Comparison of ENCODE assay signal across 20 cellular contexts in genomic region chr12:98208846-98209245, GRCh38.
"Had no signal": no experiment of that assay in that cellular context is flagged by ENCODE, and none has a peak within 500 bp of the region (broad histone marks: within the 10 kb centered on the region; RNA-seq: fewer than 3 reads in every experiment).

No MANE protein-coding gene starts in this region.

- H3K27me3 Mint-ChIP-seq: activated CD4-positive, alpha-beta T cell treated with anti-CD3 and anti-CD28 coated beads, Interleukin-2, amount 10 ng/mL, durations not matched to agents 7 days and 5 days; activated naive CD8-positive, alpha-beta T cell treated with anti-CD3 and anti-CD28 coated beads, Interleukin-2, amount 50 U/mL, for 24 hours; stimulated activated naive CD8-positive, alpha-beta T cell treated with anti-CD3 and anti-CD28 coated beads, Interleukin-15, Interleukin-2, amounts not matched to agents 100 ng/mL and 50 ng/mL, for 24 hours had no signal

- ATAC-seq: activated CD8-positive, alpha-beta T cell treated with anti-CD3 and anti-CD28 coated beads for 36 hours; activated naive CD8-positive, alpha-beta T cell treated with anti-CD3 and anti-CD28 coated beads, Interleukin-2, amount 50 U/mL, for 24 hours; gastroesophageal sphincter; heart left ventricle; mucosa of descending colon; right lobe of liver had no signal

- H3K9me3 Mint-ChIP-seq: activated naive CD8-positive, alpha-beta T cell treated with anti-CD3 and anti-CD28 coated beads, Interleukin-2, amount 50 U/mL, for 24 hours; activated T-helper 1 cell treated with anti-CD3 and anti-CD28 coated beads, Interleukin-12 subunit alpha, Interleukin-12 subunit beta, Interleukin-2, Interleukin-4 antibody, amounts not matched to agents 30 ng/mL and 10 ng/mL and 1 ng/mL, durations not matched to agents 14 hours and 24 hours and 36 hours; stimulated activated naive CD8-positive, alpha-beta T cell treated with anti-CD3 and anti-CD28 coated beads, Interleukin-15, Interleukin-2, amounts not matched to agents 100 ng/mL and 50 ng/mL, for 24 hours had no signal

- H3K4me1 Mint-ChIP-seq: activated CD4-positive, alpha-beta T cell treated with anti-CD3 and anti-CD28 coated beads, Interleukin-2, amount 10 ng/mL, durations not matched to agents 7 days and 5 days; activated naive CD8-positive, alpha-beta T cell treated with anti-CD3 and anti-CD28 coated beads, Interleukin-2, amount 50 U/mL, for 24 hours had no signal

- H3K27ac Mint-ChIP-seq: activated CD4-positive, alpha-beta T cell treated with anti-CD3 and anti-CD28 coated beads, Interleukin-2, amount 10 ng/mL, durations not matched to agents 7 days and 5 days; activated CD8-positive, alpha-beta T cell treated with anti-CD3 and anti-CD28 coated beads for 36 hours; activated naive CD8-positive, alpha-beta T cell treated with anti-CD3 and anti-CD28 coated beads, Interleukin-2, amount 50 U/mL, for 24 hours; activated T-helper 1 cell treated with anti-CD3 and anti-CD28 coated beads, Interleukin-12 subunit alpha, Interleukin-12 subunit beta, Interleukin-2, Interleukin-4 antibody, amounts not matched to agents 30 ng/mL and 10 ng/mL and 1 ng/mL, durations not matched to agents 14 hours and 24 hours and 36 hours; endodermal cell; stimulated activated naive CD8-positive, alpha-beta T cell treated with anti-CD3 and anti-CD28 coated beads, Interleukin-15, Interleukin-2, amounts not matched to agents 100 ng/mL and 50 ng/mL, for 24 hours had no signal

- DNase-seq: activated CD4-positive, alpha-beta T cell treated with anti-CD3 and anti-CD28 coated beads, Interleukin-2, amount 10 ng/mL, durations not matched to agents 7 days and 5 days; activated CD4-positive, CD25-positive, alpha-beta regulatory T cell treated with anti-CD3 and anti-CD28 coated beads, Interleukin-2, amount 50 U/mL, for 72 hours; activated CD8-positive, alpha-beta T cell treated with anti-CD3 and anti-CD28 coated beads for 36 hours; activated gamma-delta T cell; activated naive CD4-positive, alpha-beta T cell treated with anti-CD3 and anti-CD28 coated beads, Interleukin-2, amount 50 U/mL, for 16 hours; activated naive CD8-positive, alpha-beta T cell treated with anti-CD3 and anti-CD28 coated beads, Interleukin-2, amount 50 U/mL, for 24 hours; cortex of kidney; endodermal cell; esophagus squamous epithelium; heart left ventricle; mesenchymal stem cell; mucosa of descending colon; occipital lobe; right lobe of liver; stimulated activated CD4-positive, alpha-beta T cell treated with anti-CD3 and anti-CD28 coated beads, Interleukin-1b, Interleukin-23, amount 100 ng/mL, for 48 hours; substantia nigra; WERI-Rb-1 had no signal

- H3K4me3 Mint-ChIP-seq: activated CD4-positive, alpha-beta T cell treated with anti-CD3 and anti-CD28 coated beads, Interleukin-2, amount 10 ng/mL, durations not matched to agents 7 days and 5 days; activated CD8-positive, alpha-beta T cell treated with anti-CD3 and anti-CD28 coated beads for 36 hours; activated naive CD8-positive, alpha-beta T cell treated with anti-CD3 and anti-CD28 coated beads, Interleukin-2, amount 50 U/mL, for 24 hours; activated T-helper 1 cell treated with anti-CD3 and anti-CD28 coated beads, Interleukin-12 subunit alpha, Interleukin-12 subunit beta, Interleukin-2, Interleukin-4 antibody, amounts not matched to agents 30 ng/mL and 10 ng/mL and 1 ng/mL, durations not matched to agents 14 hours and 24 hours and 36 hours; endodermal cell; stimulated activated naive CD8-positive, alpha-beta T cell treated with anti-CD3 and anti-CD28 coated beads, Interleukin-15, Interleukin-2, amounts not matched to agents 100 ng/mL and 50 ng/mL, for 24 hours had no signal
